Comparison of ENCODE assay signal across 17 cellular contexts in the genomic region with DNA sequence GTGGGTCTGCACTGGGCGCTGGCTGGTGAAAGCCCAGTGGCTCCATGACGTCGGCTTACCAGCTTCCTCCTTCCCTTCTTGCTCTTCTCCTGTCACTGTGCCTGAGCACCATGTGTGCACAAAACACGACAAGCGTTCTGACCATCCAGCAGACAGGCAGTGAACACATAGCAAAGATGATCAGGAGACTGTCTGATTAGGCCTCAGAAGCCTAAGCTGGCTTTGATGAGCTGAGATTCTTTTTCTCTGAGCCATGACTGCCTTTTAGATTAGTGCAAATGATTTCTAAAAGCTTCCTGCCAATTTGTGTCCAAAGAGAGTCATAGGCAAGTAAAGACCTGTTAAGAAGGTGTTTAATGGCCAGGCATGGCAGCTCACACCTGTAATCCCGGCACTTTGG. TPM values are rescaled to one million over a fixed set of nuclear protein-coding genes. Genes with fewer than 3 reads are reported as not detected.
"Had no signal": no experiment of that assay in that cellular context is flagged by ENCODE, and none has a peak within 500 bp of the region (broad histone marks: within the 10 kb centered on the region; RNA-seq: fewer than 3 reads in every experiment).

No MANE protein-coding gene starts in this region.

- DNase-seq: activated CD4-positive, alpha-beta memory T cell treated with anti-CD3 and anti-CD28 coated beads for 36 hours; activated CD4-positive, alpha-beta T cell treated with anti-CD3 and anti-CD28 coated beads for 36 hours; activated CD8-positive, alpha-beta memory T cell treated with anti-CD3 and anti-CD28 coated beads, Interleukin-2, amount 10 ng/mL, durations not matched to agents 7 days and 5 days; activated effector memory CD4-positive, alpha-beta T cell treated with Interleukin-2 at 50 U/mL for 16 hours; activated naive CD4-positive, alpha-beta T cell treated with anti-CD3 and anti-CD28 coated beads, Interleukin-2, amount 50 U/mL, for 16 hours; activated T-cell treated with anti-CD3 and anti-CD28 coated beads, Interleukin-2, amount 50 U/mL, for 1 hour; caudate nucleus; effector CD4-positive, alpha-beta T cell; left colon; lower lobe of right lung; sigmoid colon; spleen; stomach; testis; upper lobe of right lung had no signal

- H3K27ac Mint-ChIP-seq: activated CD4-positive, alpha-beta memory T cell treated with anti-CD3 and anti-CD28 coated beads for 36 hours; activated CD4-positive, alpha-beta T cell treated with anti-CD3 and anti-CD28 coated beads for 36 hours; activated CD8-positive, alpha-beta memory T cell treated with anti-CD3 and anti-CD28 coated beads, Interleukin-2, amount 10 ng/mL, durations not matched to agents 7 days and 5 days; T-helper 1 cell treated with Interleukin-12 subunit alpha and Interleukin-12 subunit beta and Interleukin-4 antibody, amounts not matched to agents 30 μg/mL and 1 μg/mL, for 36 hours had no signal

- H3K4me3 Mint-ChIP-seq: activated CD4-positive, alpha-beta memory T cell treated with anti-CD3 and anti-CD28 coated beads for 36 hours; activated CD4-positive, alpha-beta T cell treated with anti-CD3 and anti-CD28 coated beads for 36 hours; activated CD8-positive, alpha-beta memory T cell treated with anti-CD3 and anti-CD28 coated beads, Interleukin-2, amount 10 ng/mL, durations not matched to agents 7 days and 5 days; neural crest cell; T-helper 1 cell treated with Interleukin-12 subunit alpha and Interleukin-12 subunit beta and Interleukin-4 antibody, amounts not matched to agents 30 μg/mL and 1 μg/mL, for 36 hours had no signal

- H3K27ac ChIP-seq: lower lobe of right lung, sigmoid colon, spleen, stomach, testis, upper lobe of right lung had no signal

- H3K9me3 Mint-ChIP-seq: activated CD4-positive, alpha-beta memory T cell treated with anti-CD3 and anti-CD28 coated beads for 36 hours; neural crest cell; T-helper 1 cell treated with Interleukin-12 subunit alpha and Interleukin-12 subunit beta and Interleukin-4 antibody, amounts not matched to agents 30 μg/mL and 1 μg/mL, for 36 hours had no signal

- H3K9me3 ChIP-seq: lower lobe of right lung, sigmoid colon, spleen, stomach, testis, upper lobe of right lung had no signal

- H3K27me3 Mint-ChIP-seq: activated CD4-positive, alpha-beta memory T cell treated with anti-CD3 and anti-CD28 coated beads for 36 hours; activated CD4-positive, alpha-beta T cell treated with anti-CD3 and anti-CD28 coated beads for 36 hours; activated CD8-positive, alpha-beta memory T cell treated with anti-CD3 and anti-CD28 coated beads, Interleukin-2, amount 10 ng/mL, durations not matched to agents 7 days and 5 days had no signal

- ATAC-seq: activated CD4-positive, alpha-beta T cell treated with anti-CD3 and anti-CD28 coated beads for 36 hours; activated CD8-positive, alpha-beta memory T cell treated with anti-CD3 and anti-CD28 coated beads, Interleukin-2, amount 10 ng/mL, durations not matched to agents 7 days and 5 days; left colon; lower lobe of right lung had no signal

- H3K36me3 Mint-ChIP-seq: activated CD4-positive, alpha-beta memory T cell treated with anti-CD3 and anti-CD28 coated beads for 36 hours; activated CD8-positive, alpha-beta memory T cell treated with anti-CD3 and anti-CD28 coated beads, Interleukin-2, amount 10 ng/mL, durations not matched to agents 7 days and 5 days had no signal

- H3K4me1 ChIP-seq: lower lobe of right lung, sigmoid colon, spleen, stomach, testis, upper lobe of right lung had no signal

- H3K4me1 Mint-ChIP-seq: activated CD4-positive, alpha-beta T cell treated with anti-CD3 and anti-CD28 coated beads for 36 hours; activated CD8-positive, alpha-beta memory T cell treated with anti-CD3 and anti-CD28 coated beads, Interleukin-2, amount 10 ng/mL, durations not matched to agents 7 days and 5 days had no signal

- H3K36me3 ChIP-seq: lower lobe of right lung, sigmoid colon, spleen, stomach, upper lobe of right lung had no signal

- H3K4me3 ChIP-seq: lower lobe of right lung, sigmoid colon, stomach, testis, upper lobe of right lung had no signal

- H3K27me3 ChIP-seq: sigmoid colon, stomach, testis, upper lobe of right lung had no signal

RNA-seq across cellular contexts. Expression of a gene that starts 37.9 kb away (rescaled TPM):
- total RNA-seq: activated CD4-positive, alpha-beta memory T cell treated with anti-CD3 and anti-CD28 coated beads for 36 hours; activated CD4-positive, alpha-beta T cell treated with anti-CD3 and anti-CD28 coated beads for 36 hours; activated CD8-positive, alpha-beta memory T cell treated with anti-CD3 and anti-CD28 coated beads, Interleukin-2, amount 10 ng/mL, durations not matched to agents 7 days and 5 days had no signal
